ENCODE assay signal across 1 cellular context in genomic region chr2:199458806-199459285, GRCh38.
TF ChIP-seq lines count a peak whose summit lies in the region.

No MANE protein-coding gene starts in this region.

TF ChIP-seq in HepG2, 621 proteins besides CTCF, POLR2A, EP300 and RAD21 (continued from another document):
- TF ChIP-seq SNAPC4 (CRISPR knock-in tag; IDR thresholded peaks at IDR 0.05) (0 out of 2 replicates have a peak, but pooled peaks have one; percentile 4), YEATS4 (CRISPR knock-in tag; IDR thresholded peaks at IDR 0.05; ENCODE audit: borderline replicate concordance) (peak; percentile 20), THAP7 (CRISPR knock-in tag; IDR thresholded peaks at IDR 0.05) (0 out of 2 replicates have a peak, but pooled peaks have one; percentile 4), RELA (CRISPR knock-in tag; IDR thresholded peaks at IDR 0.05) (0 out of 2 replicates have a peak, but pooled peaks have one; percentile 24), ZNF619 (CRISPR knock-in tag; IDR thresholded peaks at IDR 0.05) (0 out of 2 replicates have a peak, but pooled peaks have one; percentile 7), RARG (CRISPR knock-in tag; IDR thresholded peaks at IDR 0.05; ENCODE audit: low read depth) (0 out of 2 replicates have a peak, but pooled peaks have one; percentile 6)
